Comparison of ENCODE assay signal across 8 cellular contexts in the genomic region with DNA sequence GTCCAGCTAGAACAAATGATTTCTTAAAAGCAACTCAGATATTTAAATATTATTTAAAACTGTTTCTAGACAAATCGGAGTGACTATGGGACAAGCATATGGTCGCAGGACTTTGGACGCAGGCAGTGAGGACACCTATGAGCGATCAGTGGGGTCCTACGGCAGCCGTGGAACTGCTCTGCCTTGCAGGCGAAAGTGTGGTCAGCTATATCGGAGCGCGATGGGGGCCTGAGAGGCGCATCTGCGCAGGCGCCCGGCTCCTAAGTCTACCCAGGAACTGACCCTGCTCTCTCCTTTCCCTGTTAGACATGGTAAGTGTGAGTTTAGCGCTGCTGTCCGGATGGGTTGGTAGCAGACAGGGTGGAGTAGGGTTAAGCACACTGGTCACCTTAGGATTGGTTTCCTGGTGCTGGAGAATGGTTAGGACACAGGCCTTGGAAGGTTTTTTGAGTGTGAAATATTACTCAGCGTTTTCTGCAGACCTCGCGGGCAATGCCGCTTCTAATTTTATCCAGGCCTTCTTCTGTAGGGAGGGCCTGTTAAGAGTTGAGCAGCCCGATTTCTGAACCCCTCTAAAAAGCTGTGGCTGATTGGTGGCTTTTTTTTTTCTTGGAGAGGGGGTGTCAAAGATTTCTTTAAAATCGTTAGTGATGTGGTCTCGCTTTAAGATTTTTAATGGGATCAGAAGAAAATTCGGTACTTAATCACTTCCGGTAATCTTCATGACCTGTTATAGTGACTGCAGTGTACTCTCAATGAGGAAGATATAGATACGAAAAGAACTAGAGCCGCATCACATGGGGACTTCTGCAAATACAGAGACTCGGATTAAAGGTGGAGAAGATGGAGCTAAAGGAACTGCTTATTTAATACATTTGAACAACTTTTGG. TPM values are rescaled to one million over a fixed set of nuclear protein-coding genes. Genes with fewer than 3 reads are reported as not detected.
DNase-seq lines count a peak whose midpoint lies in the region; FAIRE-seq and TF ChIP-seq lines count a peak whose summit lies in the region.

Gene RABGGTB (plus strand): TSS at position 293 of the 890 bp plus-strand sequence. CDS start 16 bp downstream, at position 309.

- H3K27ac Mint-ChIP-seq in activated naive CD4-positive, alpha-beta T cell treated with anti-CD3 and anti-CD28 coated beads for 36 hours: peak within 1 kb of the TSS; percentile 99

- peak within 1 kb of the TSS; percentile 64 for H3K9ac ChIP-seq in neuronal stem cell (ENCODE audit: low read depth, low read length, poor library complexity)

- no peak within 1 kb of the TSS for H3K14ac ChIP-seq in neuronal stem cell (ENCODE audit: low read length)

- no peak within 1 kb of the TSS for H4K91ac ChIP-seq in neuronal stem cell (ENCODE audit: low read depth, low read length, poor library complexity)

- H3K79me1 ChIP-seq in neuronal stem cell (ENCODE audit: low read depth, low read length): no peaks in the 10 kb centered on the region

- no peaks in the 10 kb centered on the region for H3K9me3 ChIP-seq in neuronal stem cell (replicated peaks in 1 of 2; ENCODE audit: control insufficient read depth in 2 of 2, insufficient read depth in 1 of 2, low read depth in 1 of 2, low read length in 2 of 2)

- peaks cover 2 to 14% of the 10 kb centered on the region in 2 donors for H3K4me1 ChIP-seq in neuronal stem cell (ENCODE audit: control insufficient read depth in 2 of 2, insufficient read depth in 1 of 2, low read depth in 1 of 2, low read length in 2 of 2)

- no peak for TF ChIP-seq CTCF in HFF-Myc (IDR thresholded peaks at IDR 0.05; ENCODE audit: low read depth, low read length, missing control alignments)
- no peak for TF ChIP-seq CTCF in subcutaneous adipose tissue (IDR thresholded peaks at IDR 0.05; ENCODE audit: low read depth)

- H3K27me3 Mint-ChIP-seq in activated naive CD4-positive, alpha-beta T cell treated with anti-CD3 and anti-CD28 coated beads for 36 hours (ENCODE audit: low read depth): no peaks in the 10 kb centered on the region

- H3K9me3 Mint-ChIP-seq in activated naive CD4-positive, alpha-beta T cell treated with anti-CD3 and anti-CD28 coated beads for 36 hours: no peaks in the 10 kb centered on the region

- H2BK12ac ChIP-seq in neuronal stem cell (ENCODE audit: low read length): no peak within 1 kb of the TSS

- H3K18ac ChIP-seq in neuronal stem cell (ENCODE audit: low read length): no peak within 1 kb of the TSS

- H2BK120ac ChIP-seq in neuronal stem cell (ENCODE audit: low read depth, low read length): no peak within 1 kb of the TSS

- H3K27ac ChIP-seq in neuronal stem cell (replicated peaks; ENCODE audit: low read length): no peak within 1 kb of the TSS

- H3K4me3 ChIP-seq in HFF-Myc (replicated peaks; ENCODE audit: low read depth, low read length) (peak within 1 kb of the TSS; percentile 86), neuronal stem cell (ENCODE audit: low read length in 2 of 2) (peak within 1 kb of the TSS; percentile 78 to 84)

- H3K4me2 ChIP-seq in neuronal stem cell (ENCODE audit: insufficient read depth, low read length, poor library complexity, severe bottlenecking): peak within 1 kb of the TSS; percentile 48

- peaks cover 4 to 43% of the 10 kb centered on the region in 2 donors for H3K36me3 ChIP-seq in neuronal stem cell (replicated peaks in 1 of 2; ENCODE audit: control insufficient read depth in 2 of 2, insufficient read depth in 2 of 2, low read length in 2 of 2)

- no peaks in the 10 kb centered on the region for H3K27me3 ChIP-seq in neuronal stem cell (ENCODE audit: control insufficient read depth in 3 of 3, insufficient read depth in 3 of 3, low read depth in 1 of 3, low read length in 3 of 3)

- no CpG with 5 or more reads among the region's 28 CpGs for WGBS in neuronal stem cell (ENCODE audit: extremely low coverage in 2 of 2, insufficient read length in 2 of 2, insufficient replicate concordance in 1 of 2), 2 donors

- no peak within 1 kb of the TSS for H3K4ac ChIP-seq in neuronal stem cell (ENCODE audit: low read length)

- peak within 1 kb of the TSS; percentile 85 for H2AFZ ChIP-seq in neuronal stem cell (ENCODE audit: low read length)

- H2AK5ac ChIP-seq in neuronal stem cell (ENCODE audit: low read depth, low read length): no peak within 1 kb of the TSS

- peaks cover 24% of the 10 kb centered on the region for H3K4me1 Mint-ChIP-seq in activated naive CD4-positive, alpha-beta T cell treated with anti-CD3 and anti-CD28 coated beads for 36 hours (ENCODE audit: low read depth)

- no peak within 1 kb of the TSS for H4K8ac ChIP-seq in neuronal stem cell (ENCODE audit: low read depth, low read length)

- FAIRE-seq in frontal cortex (lab: Jason Lieb, UNC): no peak

- DNase-seq in GM03348 (ENCODE audit: low spot score): peak; percentile 97
- peak; percentile 92 for DNase-seq in HFF-Myc (ENCODE audit: extremely low read depth, low read depth)
- DNase-seq in NAMALWA (ENCODE audit: low spot score): peak; percentile 97
- DNase-seq in SK-N-DZ (ENCODE audit: low spot score): peak; percentile 95
- peak; percentile 96 for DNase-seq in activated naive CD4-positive, alpha-beta T cell treated with anti-CD3 and anti-CD28 coated beads for 36 hours
- peak; percentile 67 to 82 for DNase-seq in frontal cortex (ENCODE audit: low spot score in 2 of 2)
- peak; percentile 90 for DNase-seq in neuronal stem cell (ENCODE audit: low spot score)

- H3K4me3 Mint-ChIP-seq in activated naive CD4-positive, alpha-beta T cell treated with anti-CD3 and anti-CD28 coated beads for 36 hours: peak within 1 kb of the TSS; percentile 99

- no peak within 1 kb of the TSS for H2BK5ac ChIP-seq in neuronal stem cell (ENCODE audit: low read length)

- intact Hi-C loops in activated naive CD4-positive, alpha-beta T cell treated with anti-CD3 and anti-CD28 coated beads for 36 hours (cut with micrococcal nuclease): loop anchor here (1.0 to 10.0 kb wide), 9 partner anchors 62 to 1969 kb away; partner anchors contain the start of genes ACADM, CRYZ, ST6GALNAC3 and TYW3

- H3K36me3 Mint-ChIP-seq in activated naive CD4-positive, alpha-beta T cell treated with anti-CD3 and anti-CD28 coated beads for 36 hours (ENCODE audit: low read depth): peaks cover 48% of the 10 kb centered on the region

- CTCF ChIA-PET in activated naive CD4-positive, alpha-beta T cell treated with anti-CD3 and anti-CD28 coated beads for 36 hours (lab: Charles Lee): interaction anchor here (0.8 kb wide), 1 partner anchor 9 kb away, joined by 3 read pairs; no protein-coding TSS in a partner anchor

- no peak within 1 kb of the TSS for H2BK15ac ChIP-seq in neuronal stem cell (ENCODE audit: low read length)

- no peak within 1 kb of the TSS for H3K23ac ChIP-seq in neuronal stem cell (ENCODE audit: low read depth, low read length, poor library complexity)

RNA-seq across cellular contexts. Expression of gene RABGGTB, which starts in this region (rescaled TPM):
- polyA plus RNA-seq in SK-N-DZ (2014; cell fraction: cytosol; rRNA removed): 105 and 109 TPM in 2 replicates
- 209 and 222 TPM in 2 replicates for polyA plus RNA-seq in SK-N-DZ (2014; cell fraction: nucleus; rRNA removed)
- total RNA-seq in activated naive CD4-positive, alpha-beta T cell treated with anti-CD3 and anti-CD28 coated beads for 36 hours: 100 to 1,000 TPM; 158 to 162 TPM
- total RNA-seq in frontal cortex (54.2 TPM), subcutaneous adipose tissue (10 to 100 TPM; 58.2 to 71.7 (median 61.4) TPM)
- polyA plus RNA-seq in neuronal stem cell (2013, experiment 1 of 2): 31.5 TPM
- 31.7 TPM for polyA plus RNA-seq in neuronal stem cell (2013, experiment 2 of 2)
